Comparison of ENCODE assay signal across 21 cellular contexts in the genomic region with DNA sequence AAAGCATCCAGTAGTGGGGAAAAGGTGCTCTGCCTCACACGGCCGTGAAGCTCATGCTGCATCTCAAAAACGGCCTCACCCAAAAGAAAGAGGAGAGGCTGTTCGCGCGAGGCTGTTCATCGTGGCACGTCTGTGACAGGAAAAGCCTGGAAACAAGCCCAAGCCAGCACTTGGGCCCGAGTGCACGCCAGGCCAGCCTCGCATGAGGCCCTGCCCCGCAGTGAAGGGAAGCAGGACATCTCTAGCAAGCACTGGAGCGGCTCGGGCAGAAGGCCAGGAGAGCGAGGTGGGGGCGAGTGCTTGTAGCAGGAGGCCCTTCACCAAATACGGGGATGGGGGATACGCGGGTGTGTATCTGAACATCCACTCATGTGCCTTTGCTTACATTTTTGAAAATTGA.
"Had no signal": no experiment of that assay in that cellular context is flagged by ENCODE, and none has a peak within 500 bp of the region (broad histone marks: within the 10 kb centered on the region; RNA-seq: fewer than 3 reads in every experiment).

No MANE protein-coding gene starts in this region.

- H3K9me3 ChIP-seq: esophagus squamous epithelium, prostate gland had no signal

- H3K27me3 ChIP-seq: esophagus squamous epithelium, tibial artery had no signal

- H3K4me3 ChIP-seq: esophagus squamous epithelium, lung, prostate gland, skin epidermis, tibial artery had no signal

- H3K27me3 Mint-ChIP-seq: activated naive CD8-positive, alpha-beta T cell had no signal

- DNase-seq: activated CD4-positive, alpha-beta T cell treated with anti-CD3 and anti-CD28 coated beads for 4 hours; activated CD8-positive, alpha-beta memory T cell treated with anti-CD3 and anti-CD28 coated beads, Interleukin-2, amount 50 U/mL, for 4 hours; activated T-cell treated with anti-CD3 and anti-CD28 coated beads, Interleukin-2, amount 50 U/mL, for 72 hours; dermis blood vessel endothelial cell; effector memory CD4-positive, alpha-beta T cell; esophagus squamous epithelium; nephron progenitor cell; occipital lobe; right cardiac atrium; stimulated activated CD4-positive, alpha-beta T cell treated with anti-CD3 and anti-CD28 coated beads, Interleukin-15, amount 100 ng/mL, for 24 hours; stimulated activated CD4-positive, alpha-beta T cell treated with anti-CD3 and anti-CD28 coated beads, Interleukin-4, amount 100 ng/mL, for 1 hour; SW 1271; WERI-Rb-1 had no signal

- H3K27ac Mint-ChIP-seq: activated CD8-positive, alpha-beta T cell treated with anti-CD3 and anti-CD28 coated beads, Interleukin-2, amount 10 ng/mL, durations not matched to agents 7 days and 5 days; activated naive CD8-positive, alpha-beta T cell; activated T-cell treated with anti-CD3 and anti-CD28 coated beads, Interleukin-2, amount 50 U/mL, for 72 hours; mesothelial cell of epicardium; nephron progenitor cell had no signal

- H3K36me3 Mint-ChIP-seq: mesothelial cell of epicardium had no signal

- H3K36me3 ChIP-seq: prostate gland, WERI-Rb-1 had no signal

- H3K4me1 ChIP-seq: prostate gland had no signal

- H3K4me1 Mint-ChIP-seq: mesothelial cell of epicardium had no signal

- ATAC-seq: activated CD8-positive, alpha-beta T cell treated with anti-CD3 and anti-CD28 coated beads, Interleukin-2, amount 10 ng/mL, durations not matched to agents 7 days and 5 days; activated T-cell treated with anti-CD3 and anti-CD28 coated beads, Interleukin-2, amount 50 U/mL, for 72 hours; left colon; right cardiac atrium had no signal

- H3K27ac ChIP-seq: esophagus squamous epithelium, prostate gland, skin epidermis, tibial artery, WERI-Rb-1 had no signal

- H3K4me3 Mint-ChIP-seq: activated CD8-positive, alpha-beta T cell treated with anti-CD3 and anti-CD28 coated beads, Interleukin-2, amount 10 ng/mL, durations not matched to agents 7 days and 5 days; activated naive CD8-positive, alpha-beta T cell; activated T-cell treated with anti-CD3 and anti-CD28 coated beads, Interleukin-2, amount 50 U/mL, for 72 hours; mesothelial cell of epicardium; nephron progenitor cell had no signal

- H3K9me3 Mint-ChIP-seq: activated T-cell treated with anti-CD3 and anti-CD28 coated beads, Interleukin-2, amount 50 U/mL, for 72 hours had no signal
